24 cellular contexts compared by ENCODE assay signal in the genomic region with DNA sequence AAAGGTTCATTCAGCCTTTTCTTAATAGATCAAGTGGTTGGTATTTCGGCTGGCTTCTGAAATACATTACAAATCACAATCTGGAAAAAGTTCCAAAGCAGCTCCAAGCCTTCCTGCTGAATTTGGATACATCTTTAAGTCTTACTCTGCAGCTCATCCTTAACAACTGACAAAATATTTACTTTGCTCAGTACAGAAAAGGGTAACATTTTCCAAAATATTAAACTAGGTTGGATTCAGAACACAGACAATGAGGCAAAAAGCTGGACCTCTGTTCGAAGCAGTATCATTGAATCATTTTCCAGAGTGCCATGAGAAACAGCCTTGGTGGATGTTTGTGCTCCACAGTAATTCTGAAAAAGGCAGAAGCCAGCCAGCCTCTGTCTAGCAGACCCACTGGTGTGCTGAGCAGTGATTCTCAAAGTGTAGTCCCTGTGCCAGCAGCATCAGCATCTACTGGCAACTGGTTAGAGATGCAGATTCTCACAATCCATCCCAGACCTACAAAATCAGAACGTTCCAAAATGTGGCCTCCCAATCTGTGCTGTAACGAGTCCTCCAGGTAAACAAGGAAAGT.
A peak's percentile ranks its signal among the peaks of the same experiment; 100 is the strongest.
DNase-seq lines count a peak whose midpoint lies in the region; ATAC-seq and TF ChIP-seq lines count a peak whose summit lies in the region.
"Had no signal": no experiment of that assay in that cellular context is flagged by ENCODE, and none has a peak within 500 bp of the region (broad histone marks: within the 10 kb centered on the region; RNA-seq: fewer than 3 reads in every experiment).

No MANE protein-coding gene starts in this region.

- H3K27me3 ChIP-seq in heart right ventricle = no peaks in the 10 kb centered on the region
- H3K27me3 ChIP-seq in mesendoderm (ENCODE audit: insufficient read depth, low read length, poor library complexity) = no peaks in the 10 kb centered on the region
- no peaks in the 10 kb centered on the region for H3K27me3 ChIP-seq in subcutaneous abdominal adipose tissue (ENCODE audit: control insufficient read depth in 5 of 5, insufficient read depth in 4 of 5, low read length in 5 of 5)
- no peaks in the 10 kb centered on the region for H3K27me3 ChIP-seq in WERI-Rb-1 (ENCODE audit: insufficient read depth, low read depth, severe bottlenecking)
- no peaks in the 10 kb centered on the region for H3K27me3 ChIP-seq in brain microvascular endothelial cell (replicated peaks)
- H3K27me3 ChIP-seq: BLaER1 treated with 17β-estradiol and CSF1 and Interleukin-3, amounts not matched to agents 10 nM and 100 nM; colonic mucosa had no signal

- H2BK5ac ChIP-seq in mesendoderm (ENCODE audit: low read length) = no peak overlapping the region

- H3K23ac ChIP-seq in mesendoderm (ENCODE audit: low read length) = no peak overlapping the region

- H3K27ac Mint-ChIP-seq in brain = peak overlapping the region in 3 of 5 experiments; percentile 49 to 75 (median 54)
- H3K27ac Mint-ChIP-seq: activated CD4-positive, alpha-beta T cell treated with anti-CD3 and anti-CD28 coated beads, Interleukin-2, amount 10 ng/mL, durations not matched to agents 7 days and 5 days; activated naive CD8-positive, alpha-beta T cell treated with anti-CD3 and anti-CD28 coated beads for 36 hours; effector memory CD8-positive, alpha-beta T cell; stimulated activated naive CD8-positive, alpha-beta T cell treated with anti-CD3 and anti-CD28 coated beads, Interleukin-15, amount 100 ng/mL, for 72 hours; T-helper 2 cell treated with Interferon-gamma antibody and Interleukin-4, amounts not matched to agents 5 μg/mL and 100 μg/mL, for 36 hours had no signal

- H3K27ac ChIP-seq in heart right ventricle = peak overlapping the region; percentile 1 to 87 (median 74)
- no peak overlapping the region for H3K27ac ChIP-seq in mesendoderm (ENCODE audit: low read depth, low read length)
- H3K27ac ChIP-seq in subcutaneous abdominal adipose tissue (ENCODE audit: low read depth, low read length) = peak overlapping the region; percentile 73
- H3K27ac ChIP-seq in WERI-Rb-1 = no peak overlapping the region
- H3K27ac ChIP-seq in brain microvascular endothelial cell = no peak overlapping the region
- H3K27ac ChIP-seq: BLaER1 treated with 17β-estradiol and CSF1 and Interleukin-3, amounts not matched to agents 10 nM and 100 nM; colonic mucosa; SK-N-MC; VCaP had no signal

- H4K8ac ChIP-seq in mesendoderm (ENCODE audit: low read depth, low read length) = no peak overlapping the region

- DNase-seq in heart right ventricle (no peak), mesendoderm (no peak), HuH-7 (ENCODE audit: low spot score) (no peak), WERI-Rb-1 (no peak), brain microvascular endothelial cell (no peak)
- no peak for DNase-seq in activated naive CD4-positive, alpha-beta T cell treated with anti-CD3 and anti-CD28 coated beads, Interleukin-2, amount 50 U/mL, for 16 hours
- DNase-seq: activated CD4-positive, alpha-beta T cell treated with anti-CD3 and anti-CD28 coated beads, Interleukin-2, amount 10 ng/mL, durations not matched to agents 7 days and 5 days; activated naive CD8-positive, alpha-beta T cell treated with anti-CD3 and anti-CD28 coated beads for 36 hours; Calu3; colonic mucosa; effector memory CD8-positive, alpha-beta T cell; glutamatergic neuron; H9; NCI-H1417 treated with DMSO at 0.1 percent for 48 hours; NCI-H526; stimulated activated CD4-positive, alpha-beta T cell treated with anti-CD3 and anti-CD28 coated beads, Interleukin-12 subunit alpha, Interleukin-12 subunit beta, amount 100 ng/mL, for 4 hours; stimulated activated naive CD8-positive, alpha-beta T cell treated with anti-CD3 and anti-CD28 coated beads, Interleukin-15, amount 100 ng/mL, for 72 hours had no signal

- no peak overlapping the region for H3K9ac ChIP-seq in mesendoderm (ENCODE audit: low read length)
- H3K9ac ChIP-seq in subcutaneous abdominal adipose tissue (ENCODE audit: low read length in 5 of 5) = peak overlapping the region in 1 of 5 donors; percentile 30
- H3K9ac ChIP-seq: BLaER1 treated with 17β-estradiol and CSF1 and Interleukin-3, amounts not matched to agents 10 nM and 100 nM had no signal

- H3K27me3 Mint-ChIP-seq in brain = no peaks in the 10 kb centered on the region
- H3K27me3 Mint-ChIP-seq: activated CD4-positive, alpha-beta T cell treated with anti-CD3 and anti-CD28 coated beads, Interleukin-2, amount 10 ng/mL, durations not matched to agents 7 days and 5 days; activated naive CD8-positive, alpha-beta T cell treated with anti-CD3 and anti-CD28 coated beads for 36 hours; IgD-negative memory B cell; stimulated activated naive CD8-positive, alpha-beta T cell treated with anti-CD3 and anti-CD28 coated beads, Interleukin-15, amount 100 ng/mL, for 72 hours had no signal

- peak in 6 of 8 donors; percentile 13 to 54 (median 40) for ATAC-seq in heart right ventricle
- ATAC-seq: effector memory CD8-positive, alpha-beta T cell; stimulated activated naive CD8-positive, alpha-beta T cell treated with anti-CD3 and anti-CD28 coated beads, Interleukin-15, amount 100 ng/mL, for 72 hours had no signal

- H2AK5ac ChIP-seq in mesendoderm (ENCODE audit: low read length) = no peak overlapping the region

- in situ Hi-C loops in brain microvascular endothelial cell (cut with HindIII; ENCODE audit: low pct_ligation_motif_present, low sequenced_read_pairs) = no loop called here

- no peaks in the 10 kb centered on the region for H3K9me3 ChIP-seq in heart right ventricle
- no peaks in the 10 kb centered on the region for H3K9me3 ChIP-seq in subcutaneous abdominal adipose tissue (ENCODE audit: control insufficient read depth in 5 of 5, low read length in 5 of 5)
- H3K9me3 ChIP-seq in WERI-Rb-1 (ENCODE audit: severe bottlenecking) = no peaks in the 10 kb centered on the region
- H3K9me3 ChIP-seq: BLaER1 treated with 17β-estradiol and CSF1 and Interleukin-3, amounts not matched to agents 10 nM and 100 nM; colonic mucosa had no signal

- peaks cover 17% of the 10 kb centered on the region for H3K36me3 Mint-ChIP-seq in brain

- no peak overlapping the region for H3K56ac ChIP-seq in mesendoderm (ENCODE audit: low read length)

- no peak overlapping the region for H3K4ac ChIP-seq in mesendoderm (ENCODE audit: low read depth, low read length)

- WGBS in heart right ventricle, 2 donors = 39 to 40% methylated on average over 4 of the region's 4 CpGs
- no CpG with 5 or more reads among the region's 4 CpGs for WGBS in mesendoderm (ENCODE audit: extremely low coverage, insufficient coverage, low lambda C conversion rate)

- no peak overlapping the region for H4K5ac ChIP-seq in mesendoderm (ENCODE audit: low read length)

- intact Hi-C loops in heart right ventricle (cut with DNase I) = loop anchor here in 5 of 10 donors (2.0 to 10.0 kb wide), 5 partner anchors 62 to 276 kb away; a partner anchor contains a TSS

- H3K36me3 ChIP-seq in heart right ventricle (no peaks in the 10 kb centered on the region), mesendoderm (ENCODE audit: control insufficient read depth, insufficient read depth, low read length) (no peaks in the 10 kb centered on the region), subcutaneous abdominal adipose tissue (ENCODE audit: control insufficient read depth in 5 of 5, insufficient read depth in 5 of 5, low read length in 5 of 5) (peaks cover 0 to 4% (median 0%) of the 10 kb centered on the region in 5 donors), WERI-Rb-1 (no peaks in the 10 kb centered on the region), brain microvascular endothelial cell (replicated peaks) (no peaks in the 10 kb centered on the region)
- H3K36me3 ChIP-seq: BLaER1 treated with 17β-estradiol and CSF1 and Interleukin-3, amounts not matched to agents 10 nM and 100 nM; colonic mucosa had no signal

- no peaks in the 10 kb centered on the region for H3K79me1 ChIP-seq in mesendoderm (ENCODE audit: low read length)

- no peaks in the 10 kb centered on the region for H3K9me3 Mint-ChIP-seq in brain
- H3K9me3 Mint-ChIP-seq: activated naive CD8-positive, alpha-beta T cell treated with anti-CD3 and anti-CD28 coated beads for 36 hours; effector memory CD8-positive, alpha-beta T cell; H9; IgD-negative memory B cell; stimulated activated naive CD8-positive, alpha-beta T cell treated with anti-CD3 and anti-CD28 coated beads, Interleukin-15, amount 100 ng/mL, for 72 hours; T-helper 2 cell treated with Interferon-gamma antibody and Interleukin-4, amounts not matched to agents 5 μg/mL and 100 μg/mL, for 36 hours had no signal

- no peak overlapping the region for H3K4me2 ChIP-seq in mesendoderm (ENCODE audit: low read length)
- H3K4me2 ChIP-seq: BLaER1 treated with 17β-estradiol and CSF1 and Interleukin-3, amounts not matched to agents 10 nM and 100 nM had no signal

- no peak overlapping the region for H2BK15ac ChIP-seq in mesendoderm (replicated peaks; ENCODE audit: low read depth)

- H3K4me3 ChIP-seq in heart right ventricle = no peak overlapping the region
- H3K4me3 ChIP-seq in mesendoderm (ENCODE audit: low read length) = no peak overlapping the region
- H3K4me3 ChIP-seq in subcutaneous abdominal adipose tissue (ENCODE audit: low read depth in 1 of 5, low read length in 5 of 5) = no peak overlapping the region
- no peak overlapping the region for H3K4me3 ChIP-seq in WERI-Rb-1 (ENCODE audit: low read depth, low read length)
- no peak overlapping the region for H3K4me3 ChIP-seq in brain microvascular endothelial cell (ENCODE audit: low read depth, low read length)
- H3K4me3 ChIP-seq: BLaER1 treated with 17β-estradiol and CSF1 and Interleukin-3, amounts not matched to agents 10 nM and 100 nM; colonic mucosa; SK-N-MC had no signal

- H3K79me2 ChIP-seq in mesendoderm (ENCODE audit: control insufficient read depth, insufficient read depth, low read length) = no peaks in the 10 kb centered on the region

- H3K4me3 Mint-ChIP-seq in brain = no peak overlapping the region
- H3K4me3 Mint-ChIP-seq: activated CD4-positive, alpha-beta T cell treated with anti-CD3 and anti-CD28 coated beads, Interleukin-2, amount 10 ng/mL, durations not matched to agents 7 days and 5 days; activated naive CD8-positive, alpha-beta T cell treated with anti-CD3 and anti-CD28 coated beads for 36 hours; effector memory CD8-positive, alpha-beta T cell; H9; IgD-negative memory B cell; stimulated activated naive CD8-positive, alpha-beta T cell treated with anti-CD3 and anti-CD28 coated beads, Interleukin-15, amount 100 ng/mL, for 72 hours; T-helper 2 cell treated with Interferon-gamma antibody and Interleukin-4, amounts not matched to agents 5 μg/mL and 100 μg/mL, for 36 hours had no signal

- peaks cover 13% of the 10 kb centered on the region for H3K4me1 Mint-ChIP-seq in brain
- H3K4me1 Mint-ChIP-seq: activated CD4-positive, alpha-beta T cell treated with anti-CD3 and anti-CD28 coated beads, Interleukin-2, amount 10 ng/mL, durations not matched to agents 7 days and 5 days; activated naive CD8-positive, alpha-beta T cell treated with anti-CD3 and anti-CD28 coated beads for 36 hours; IgD-negative memory B cell had no signal

- no peak overlapping the region for H2BK120ac ChIP-seq in mesendoderm (ENCODE audit: low read depth, low read length)

- TF ChIP-seq CTCF in brain (conservative IDR thresholded peaks at IDR 0.05) = no peak
- no peak for TF ChIP-seq CTCF in heart right ventricle (IDR thresholded peaks at IDR 0.05)
- TF ChIP-seq CTCF in WERI-Rb-1 (IDR thresholded peaks at IDR 0.05; ENCODE audit: low read depth, low read length) = no peak
- no peak for TF ChIP-seq CTCF in brain microvascular endothelial cell (IDR thresholded peaks at IDR 0.05; ENCODE audit: low read depth, low read length, missing control alignments)

- H3K4me1 ChIP-seq in heart right ventricle (peaks cover 13 to 49% (median 34%) of the 10 kb centered on the region in 9 donors), mesendoderm (ENCODE audit: control insufficient read depth, low read depth, low read length) (no peaks in the 10 kb centered on the region), subcutaneous abdominal adipose tissue (ENCODE audit: control insufficient read depth in 5 of 5, insufficient read depth in 5 of 5, low read length in 5 of 5) (peaks cover 4 to 16% (median 15%) of the 10 kb centered on the region in 5 donors)
- H3K4me1 ChIP-seq: BLaER1 treated with 17β-estradiol and CSF1 and Interleukin-3, amounts not matched to agents 10 nM and 100 nM; colonic mucosa had no signal

- peak overlapping the region; percentile 3 for H3K18ac ChIP-seq in mesendoderm (ENCODE audit: low read length)

Comparison
In these comparisons a context has a peak if more than half of its experiments do, and no peak if none do; other contexts are left out.
1. H3K27ac ChIP-seq: peak in heart right ventricle (10 of 10) and subcutaneous abdominal adipose tissue (single experiment); none in mesendoderm (single experiment), WERI-Rb-1 (single experiment) and brain microvascular endothelial cell (single experiment).